1 cellular context compared by ENCODE assay signal in genomic region chr7:142585425-142585824, GRCh38.
TF ChIP-seq lines count a peak whose summit lies in the region.

No MANE protein-coding gene starts in this region.

TF ChIP-seq in HCT116, 20 proteins besides CTCF, POLR2A, EP300 and RAD21 (continued from another document):
- no peak for TF ChIP-seq REST (IDR thresholded peaks at IDR 0.05; ENCODE audit: low read depth)
- no peak for TF ChIP-seq FOSL1 (IDR thresholded peaks at IDR 0.05; ENCODE audit: low read depth)
- no peak for TF ChIP-seq ZBTB33 (IDR thresholded peaks at IDR 0.05; ENCODE audit: extremely low read depth, insufficient replicate concordance, low read length)
- TF ChIP-seq CBX3 (IDR thresholded peaks at IDR 0.05; ENCODE audit: low read depth), result no peak
TF ChIP-seq in HCT116: peak in this region for 0.
